Comparison of ENCODE assay signal across 11 cellular contexts in genomic region chr3:182716114-182716688, GRCh38.
DNase-seq lines count a peak whose midpoint lies in the region; ATAC-seq, FAIRE-seq and TF ChIP-seq lines count a peak whose summit lies in the region.
"Had no signal": no experiment of that assay in that cellular context is flagged by ENCODE, and none has a peak within 500 bp of the region (broad histone marks: within the 10 kb centered on the region; RNA-seq: fewer than 3 reads in every experiment).

No MANE protein-coding gene starts in this region.

- peak; percentile 51 for ATAC-seq in GM18511 (IDR thresholded peaks at IDR 0.05; ENCODE audit: unreplicated experiment)
- peak; percentile 54 for ATAC-seq in GM21390 (IDR thresholded peaks at IDR 0.05; ENCODE audit: unreplicated experiment)
- ATAC-seq in HG03108 (IDR thresholded peaks at IDR 0.05; ENCODE audit: unreplicated experiment) = peak; percentile 40

- no peak overlapping the region for H3K27ac ChIP-seq in H1 (ENCODE audit: low read depth, low read length)

- H2BK20ac ChIP-seq in H1 (ENCODE audit: low read length) = no peak overlapping the region

- H4K91ac ChIP-seq in H1 (replicated peaks; ENCODE audit: insufficient read length, low read length) = no peak overlapping the region

- H2BK15ac ChIP-seq in H1 (ENCODE audit: low read length) = no peak overlapping the region

- H3K27me3 ChIP-seq in H1 (replicated peaks in 1 of 4; ENCODE audit: control insufficient read depth in 3 of 4, extremely low read depth in 1 of 4, insufficient read depth in 3 of 4, low read length in 3 of 4) = no peaks in the 10 kb centered on the region

- WGBS in H1 (ENCODE audit: extremely low coverage in 1 of 2, insufficient coverage in 1 of 2, insufficient read length in 1 of 2, insufficient replicate concordance in 2 of 2, low coverage in 1 of 2, low lambda C conversion rate in 2 of 2, missing lambda C conversion rate in 1 of 2), 2 experiments = 64% methylated on average over 1 of the region's 1 CpG; no CpG with 5 or more reads in 1 of the 2 experiments

- H2BK120ac ChIP-seq in H1 (replicated peaks; ENCODE audit: low read depth, low read length) = no peak overlapping the region

- H3K14ac ChIP-seq in H1 (ENCODE audit: insufficient read length) = no peak overlapping the region

- no peak overlapping the region for H3K23ac ChIP-seq in H1 (ENCODE audit: insufficient read length)

- no peaks in the 10 kb centered on the region for H4K20me1 ChIP-seq in H1 (replicated peaks in 1 of 2; ENCODE audit: control insufficient read depth in 1 of 2, insufficient read depth in 2 of 2, low read length in 2 of 2)

- no peak overlapping the region for H3K18ac ChIP-seq in H1 (ENCODE audit: extremely low read depth, low read length)

- CTCF ChIA-PET in H1 (lab: Charles Lee; ENCODE audit: partially characterized antibody) = interaction anchor here (0.6 to 5.2 kb wide), 10 partner anchors 11 to 768 kb away, joined by 3 to 37 read pairs (median 4); no protein-coding TSS in a partner anchor

- H4K8ac ChIP-seq in H1 (ENCODE audit: extremely low read depth, insufficient read depth, low read length) = no peak overlapping the region

- POLR2A ChIA-PET in H1 (lab: Charles Lee; ENCODE audit: partially characterized antibody) = interaction anchor here (1.0 to 1.6 kb wide), 2 partner anchors 8 to 10 kb away, joined by 3 to 6 read pairs; no protein-coding TSS in a partner anchor

- TF ChIP-seq CTCF in H1 (IDR thresholded peaks at IDR 0.05; ENCODE audit: control extremely low read depth in 1 of 3, insufficient read depth in 1 of 3, low read depth in 1 of 3, low read length in 3 of 3) (no peak), GM10266 (IDR thresholded peaks at IDR 0.05; ENCODE audit: control insufficient read depth, insufficient read depth, low read depth, missing control alignments) (no peak)

- H3K4me2 ChIP-seq in H1 (ENCODE audit: insufficient read depth in 1 of 2, low read depth in 2 of 2, low read length in 2 of 2) = no peak overlapping the region

- FAIRE-seq in H1 (lab: Jason Lieb, UNC) = no peak
- FAIRE-seq: endothelial cell of umbilical vein, kidney had no signal

- H3K56ac ChIP-seq in H1 (replicated peaks; ENCODE audit: insufficient read length, low read depth, low read length) = no peak overlapping the region

- H3K79me1 ChIP-seq in H1 (ENCODE audit: low read depth, low read length) = no peaks in the 10 kb centered on the region

- no peak overlapping the region for H2AK5ac ChIP-seq in H1 (ENCODE audit: low read depth, low read length)

- H3K36me3 ChIP-seq in H1 (ENCODE audit: control insufficient read depth in 2 of 4, insufficient read depth in 4 of 4, low read length in 3 of 4) = no peaks in the 10 kb centered on the region

- no peak overlapping the region for H2BK5ac ChIP-seq in H1 (ENCODE audit: low read depth, low read length)

- TF ChIP-seq POLR2A in H1 (IDR thresholded peaks at IDR 0.05; ENCODE audit: control extremely low read depth in 1 of 2, low read depth in 2 of 2, low read length in 2 of 2) = no peak

- H3K4ac ChIP-seq in H1 (replicated peaks; ENCODE audit: insufficient read length, low read depth, low read length) = no peak overlapping the region

- no peak overlapping the region for H3K4me3 ChIP-seq in H1 (ENCODE audit: extremely low read depth in 1 of 4, insufficient read depth in 2 of 4, low read depth in 3 of 4, low read length in 4 of 4)

- DNase-seq in H1 (ENCODE audit: low read depth in 1 of 2, low spot score in 2 of 2) = no peak
- DNase-seq in GM10266 (ENCODE audit: extremely low spot score) = no peak
- DNase-seq in hepatic stellate cell (ENCODE audit: low spot score) = no peak
- DNase-seq in MV-4-11 (lab: John Stamatoyannopoulos, UW) = no peak
- DNase-seq in islet precursor cell = no peak
- DNase-seq: activated naive CD4-positive, alpha-beta T cell treated with anti-CD3 and anti-CD28 coated beads, Interleukin-2, amount 10 ng/mL, durations not matched to agents 7 days and 5 days; kidney had no signal

- no peaks in the 10 kb centered on the region for H3K79me2 ChIP-seq in H1 (ENCODE audit: control insufficient read depth in 1 of 2, insufficient read depth in 2 of 2, low read length in 2 of 2)

- H3K23me2 ChIP-seq in H1 (ENCODE audit: low read depth, low read length) = no peaks in the 10 kb centered on the region

- no peaks in the 10 kb centered on the region for H3K9me3 ChIP-seq in H1 (ENCODE audit: insufficient read depth in 2 of 2, low read depth in 1 of 2, low read length in 1 of 2)

- no peak overlapping the region for H4K5ac ChIP-seq in H1 (ENCODE audit: insufficient read length, low read depth, low read length)

- no peak overlapping the region for H2BK12ac ChIP-seq in H1 (ENCODE audit: low read depth, low read length)

- H3K9ac ChIP-seq in H1 (replicated peaks in 1 of 4; ENCODE audit: extremely low read depth in 1 of 4, low read depth in 3 of 4, low read length in 3 of 4) = no peak overlapping the region

- no peak; a peak in 1 of 3 replicates for TF ChIP-seq EP300 in H1 (IDR thresholded peaks at IDR 0.05; ENCODE audit: borderline replicate concordance in 1 of 2, low read depth in 2 of 2, low read length in 2 of 2)

- H2AFZ ChIP-seq in H1 (ENCODE audit: low read length) = 0 out of 2 replicates have a peak overlapping the region, but pooled peaks have one; percentile 77

- peaks cover 0 to 6% (median 1%) of the 10 kb centered on the region in 4 experiments; a peak in 1 of 7 replicates for H3K4me1 ChIP-seq in H1 (replicated peaks in 1 of 4; ENCODE audit: control insufficient read depth in 3 of 4, insufficient read depth in 4 of 4, low read length in 3 of 4)

- TF ChIP-seq RAD21 in H1 (IDR thresholded peaks at IDR 0.05 in 1 of 2, conservative IDR thresholded peaks at IDR 0.05 in 1 of 2; ENCODE audit: low read depth in 2 of 2, low read length in 2 of 2) = no peak

TF ChIP-seq in H1, 55 proteins besides CTCF, POLR2A, EP300 and RAD21:
- TF ChIP-seq SP4 (IDR thresholded peaks at IDR 0.05; ENCODE audit: low read length) (no peak), EZH2 (IDR thresholded peaks at IDR 0.05; ENCODE audit: low read depth, low read length, severe bottlenecking) (no peak), BRCA1 (IDR thresholded peaks at IDR 0.05; ENCODE audit: low read depth, low read length) (no peak)
